Comparison of ENCODE assay signal across 24 cellular contexts in the genomic region with DNA sequence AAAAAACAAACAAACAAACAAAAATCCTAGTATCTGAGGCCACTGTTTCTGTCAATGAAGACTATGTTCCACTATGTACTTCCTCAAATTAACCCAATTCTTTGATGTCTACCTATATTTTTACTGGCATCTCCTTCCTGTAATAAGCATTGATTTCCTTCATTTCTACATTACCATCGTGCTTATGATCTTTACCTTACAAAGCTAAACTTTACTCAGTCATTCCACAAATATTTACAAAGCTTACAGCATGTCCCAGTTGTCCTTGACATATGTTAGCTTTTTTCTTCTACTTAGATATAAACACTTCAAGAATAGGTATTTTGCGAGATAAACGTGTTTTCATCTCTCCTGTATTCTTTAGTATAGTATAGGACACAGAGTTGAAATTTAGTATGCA.
A peak's percentile ranks its signal among the peaks of the same experiment; 100 is the strongest.
DNase-seq lines count a peak whose midpoint lies in the region; ATAC-seq and TF ChIP-seq lines count a peak whose summit lies in the region.
"Had no signal": no experiment of that assay in that cellular context is flagged by ENCODE, and none has a peak within 500 bp of the region (broad histone marks: within the 10 kb centered on the region; RNA-seq: fewer than 3 reads in every experiment).

No MANE protein-coding gene starts in this region.

- peaks cover 0 to 2% of the 10 kb centered on the region in 2 donors for H3K36me3 Mint-ChIP-seq in activated T-cell treated with anti-CD3 and anti-CD28 coated beads, Interleukin-2, amount 50 U/mL, for 72 hours (ENCODE audit: insufficient read depth in 2 of 2)
- H3K36me3 Mint-ChIP-seq in activated T-cell treated with anti-CD3 and anti-CD28 coated beads, Interleukin-2, amount 50 U/mL, for 4 hours (ENCODE audit: insufficient read depth) = no peaks in the 10 kb centered on the region
- H3K36me3 Mint-ChIP-seq in activated B cell treated with CpG ODN at 0.5 μM for 24 hours (ENCODE audit: low read depth) = no peaks in the 10 kb centered on the region
- no peaks in the 10 kb centered on the region for H3K36me3 Mint-ChIP-seq in naive B cell
- H3K36me3 Mint-ChIP-seq: CD8-positive, alpha-beta T cell had no signal

- H4K20me1 ChIP-seq in Karpas-422 (ENCODE audit: insufficient read depth, low read depth, low read length) = no peaks in the 10 kb centered on the region

- H3K9me3 Mint-ChIP-seq in activated T-cell treated with anti-CD3 and anti-CD28 coated beads, Interleukin-2, amount 50 U/mL, for 72 hours = peaks cover 1 to 15% of the 10 kb centered on the region in 2 donors
- peaks cover 10% of the 10 kb centered on the region for H3K9me3 Mint-ChIP-seq in activated T-cell treated with anti-CD3 and anti-CD28 coated beads, Interleukin-2, amount 50 U/mL, for 4 hours
- H3K9me3 Mint-ChIP-seq in activated B cell treated with CpG ODN at 0.5 μM for 24 hours = peaks cover 2% of the 10 kb centered on the region
- peaks cover 0 to 4% (median 0%) of the 10 kb centered on the region in 7 donors for H3K9me3 Mint-ChIP-seq in naive B cell
- H3K9me3 Mint-ChIP-seq: H9, HFFc6 had no signal

- H2AFZ ChIP-seq in Karpas-422 (ENCODE audit: low read length) = 0 out of 2 replicates have a peak overlapping the region, but pooled peaks have one; percentile 34

- H3K27me3 ChIP-seq in Karpas-422 (ENCODE audit: low read length) (no peaks in the 10 kb centered on the region), tibial nerve (no peaks in the 10 kb centered on the region)

- H3K79me2 ChIP-seq in Karpas-422 (ENCODE audit: low read length) = no peaks in the 10 kb centered on the region

- no peak for TF ChIP-seq EP300 in tibial nerve (IDR thresholded peaks at IDR 0.05)

- H3K4me3 ChIP-seq in Karpas-422 (ENCODE audit: low read length) = 0 out of 2 replicates have a peak overlapping the region, but pooled peaks have one; percentile 35
- H3K4me3 ChIP-seq in tibial nerve = no peak overlapping the region

- H3K27me3 Mint-ChIP-seq in activated T-cell treated with anti-CD3 and anti-CD28 coated beads, Interleukin-2, amount 50 U/mL, for 72 hours (ENCODE audit: low read depth) = no peaks in the 10 kb centered on the region
- no peaks in the 10 kb centered on the region for H3K27me3 Mint-ChIP-seq in activated T-cell treated with anti-CD3 and anti-CD28 coated beads, Interleukin-2, amount 50 U/mL, for 4 hours (ENCODE audit: low read depth)
- H3K27me3 Mint-ChIP-seq in activated B cell treated with CpG ODN at 0.5 μM for 24 hours (no peaks in the 10 kb centered on the region), naive B cell (no peaks in the 10 kb centered on the region)

- no peaks in the 10 kb centered on the region for H3K36me3 ChIP-seq in Karpas-422 (ENCODE audit: insufficient read depth, low read length)
- no peaks in the 10 kb centered on the region for H3K36me3 ChIP-seq in tibial nerve

- TF ChIP-seq CTCF in activated B cell treated with CpG ODN at 0.5 μM for 24 hours (IDR thresholded peaks at IDR 0.05) = no peak
- no peak for TF ChIP-seq CTCF in tibial nerve (IDR thresholded peaks at IDR 0.05)

- no peak for DNase-seq in activated T-cell treated with anti-CD3 and anti-CD28 coated beads, Interleukin-2, amount 50 U/mL, for 72 hours
- no peak for DNase-seq in activated T-cell treated with anti-CD3 and anti-CD28 coated beads, Interleukin-2, amount 50 U/mL, for 4 hours
- DNase-seq in Karpas-422 = no peak
- DNase-seq in activated B cell treated with CpG ODN at 0.5 μM for 24 hours = no peak
- no peak for DNase-seq in naive B cell
- DNase-seq in NCI-H82 treated with DMSO at 0.1 percent for 48 hours (lab: John Stamatoyannopoulos, UW; ENCODE audit: unreplicated experiment) = no peak
- DNase-seq in tibial nerve (ENCODE audit: low spot score in 2 of 2) = no peak
- no peak for DNase-seq in NK-92 treated with Interleukin-12 subunit alpha and Interleukin-12 subunit beta, amount 100 ng/mL, for 24 hours (lab: John Stamatoyannopoulos, UW)
- DNase-seq: 8988T; C1 segment of cervical spinal cord; Calu3; CD8-positive, alpha-beta T cell; EL; H9; HFFc6; KBM-7; NCI-H1105; NCI-H146; NCI-H2029 treated with DMSO at 0.1 percent for 48 hours; NCI-H524 treated with DMSO at 0.1 percent for 48 hours; NCI-H82; SIG-M5; SK-N-SH had no signal

- intact Hi-C loops in activated B cell treated with CpG ODN at 0.5 μM for 24 hours (cut with micrococcal nuclease) = loop anchor here (2.0 to 10.0 kb wide), 4 partner anchors 506 to 1083 kb away; no protein-coding TSS in a partner anchor

- no peak overlapping the region for H3K4me3 Mint-ChIP-seq in activated T-cell treated with anti-CD3 and anti-CD28 coated beads, Interleukin-2, amount 50 U/mL, for 72 hours
- H3K4me3 Mint-ChIP-seq in activated T-cell treated with anti-CD3 and anti-CD28 coated beads, Interleukin-2, amount 50 U/mL, for 4 hours = no peak overlapping the region
- H3K4me3 Mint-ChIP-seq in activated B cell treated with CpG ODN at 0.5 μM for 24 hours (no peak overlapping the region), naive B cell (peak overlapping the region in 2 of 8 donors; percentile 12 to 52)
- H3K4me3 Mint-ChIP-seq: CD8-positive, alpha-beta T cell; H9; HFFc6 had no signal

- H3K27ac Mint-ChIP-seq in activated T-cell treated with anti-CD3 and anti-CD28 coated beads, Interleukin-2, amount 50 U/mL, for 72 hours = peak overlapping the region; percentile 36
- peak overlapping the region; percentile 54 for H3K27ac Mint-ChIP-seq in activated B cell treated with CpG ODN at 0.5 μM for 24 hours
- peak overlapping the region in 5 of 6 donors; percentile 26 to 96 (median 89) for H3K27ac Mint-ChIP-seq in naive B cell
- H3K27ac Mint-ChIP-seq: CD8-positive, alpha-beta T cell; H9; HFFc6 had no signal

- H3K27ac ChIP-seq in Karpas-422 (ENCODE audit: low read length) = peak overlapping the region; percentile 98
- H3K27ac ChIP-seq in tibial nerve = no peak overlapping the region

- H3K9me2 ChIP-seq in Karpas-422 (replicated peaks; ENCODE audit: insufficient read depth, low read length) = no peaks in the 10 kb centered on the region
- H3K9me2 ChIP-seq: SK-N-SH had no signal

- ATAC-seq in activated T-cell treated with anti-CD3 and anti-CD28 coated beads, Interleukin-2, amount 50 U/mL, for 72 hours (replicated peaks in 1 of 2) = no peak
- ATAC-seq in activated T-cell treated with anti-CD3 and anti-CD28 coated beads, Interleukin-2, amount 50 U/mL, for 4 hours = no peak
- ATAC-seq in activated B cell treated with CpG ODN at 0.5 μM for 24 hours (ENCODE audit: low read depth) = no peak
- no peak for ATAC-seq in naive B cell (ENCODE audit: low read depth in 2 of 2)
- ATAC-seq: CD8-positive, alpha-beta T cell; Panc1 had no signal

- POLR2A ChIA-PET in activated B cell treated with CpG ODN at 0.5 μM for 24 hours (lab: Charles Lee) = no interaction called here

- CTCF ChIA-PET in activated B cell treated with CpG ODN at 0.5 μM for 24 hours (lab: Charles Lee) = no interaction called here

- no peak for TF ChIP-seq POLR2A in tibial nerve (IDR thresholded peaks at IDR 0.05)

- WGBS in tibial nerve, 2 donors = 74 to 80% methylated on average over 3 of the region's 3 CpGs

- H3K9me3 ChIP-seq in Karpas-422 (ENCODE audit: low read length) (peaks cover 5% of the 10 kb centered on the region; the same call in 1 of the 2 replicates), tibial nerve (no peaks in the 10 kb centered on the region)
- H3K9me3 ChIP-seq: SK-N-SH had no signal

- H3K9ac ChIP-seq in Karpas-422 (ENCODE audit: low read length) = no peak overlapping the region
- H3K9ac ChIP-seq: SK-N-SH had no signal

- H3K4me1 Mint-ChIP-seq in activated T-cell treated with anti-CD3 and anti-CD28 coated beads, Interleukin-2, amount 50 U/mL, for 72 hours (ENCODE audit: low read depth) = no peaks in the 10 kb centered on the region
- H3K4me1 Mint-ChIP-seq in activated T-cell treated with anti-CD3 and anti-CD28 coated beads, Interleukin-2, amount 50 U/mL, for 4 hours (ENCODE audit: low read depth) = peaks cover 3% of the 10 kb centered on the region
- H3K4me1 Mint-ChIP-seq in activated B cell treated with CpG ODN at 0.5 μM for 24 hours (peaks cover 29% of the 10 kb centered on the region), naive B cell (peaks cover 19 to 38% (median 29%) of the 10 kb centered on the region in 3 donors)
- H3K4me1 Mint-ChIP-seq: H9 had no signal

- H3K4me2 ChIP-seq in Karpas-422 (ENCODE audit: low read depth, low read length, poor library complexity, severe bottlenecking) = peak overlapping the region; percentile 54
- H3K4me2 ChIP-seq: SK-N-SH had no signal

- H3K4me1 ChIP-seq in Karpas-422 (ENCODE audit: low read length) = peaks cover 36% of the 10 kb centered on the region
- H3K4me1 ChIP-seq in tibial nerve = no peaks in the 10 kb centered on the region

Comparison
In these comparisons a context has a peak if more than half of its experiments do, and no peak if none do; other contexts are left out.
1. H3K27ac Mint-ChIP-seq: peak in every context shown above with its lines; median percentile 89 in naive B cell; 54 in activated B cell treated with CpG ODN at 0.5 μM for 24 hours; 36 in activated T-cell treated with anti-CD3 and anti-CD28 coated beads, Interleukin-2, amount 50 U/mL, for 72 hours.